8 cellular contexts compared by ENCODE assay signal in the genomic region with DNA sequence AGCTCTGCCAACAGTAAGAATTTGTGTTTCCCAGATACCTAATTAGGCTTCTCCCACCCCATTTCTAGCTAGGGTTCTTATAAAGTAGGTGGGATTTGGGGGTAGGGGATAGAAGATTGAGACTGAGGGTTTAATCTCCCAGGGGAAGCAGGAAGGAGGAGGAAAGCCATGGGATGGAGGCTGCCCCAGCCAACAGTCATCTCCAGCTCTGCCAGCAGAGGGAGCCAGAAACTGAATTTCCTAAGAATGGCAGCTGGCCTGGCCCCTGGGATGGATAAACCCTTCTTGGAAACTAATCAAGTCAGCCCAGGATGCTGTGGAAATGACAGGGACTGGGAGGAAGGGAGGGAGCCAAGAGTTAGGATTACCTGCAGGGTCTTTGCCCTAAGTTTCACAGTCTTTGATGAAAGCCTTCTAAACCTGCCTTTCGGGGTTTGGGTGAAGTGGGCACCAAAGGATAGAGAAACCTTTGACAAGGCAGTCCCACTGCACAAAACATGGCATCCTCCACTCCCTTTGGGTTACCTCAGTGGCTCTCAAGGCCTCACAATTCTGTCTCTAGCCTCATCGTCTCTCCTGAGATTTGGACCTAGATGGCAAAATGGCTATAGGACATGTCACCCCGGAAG.
DNase-seq lines count a peak whose midpoint lies in the region; ATAC-seq and TF ChIP-seq lines count a peak whose summit lies in the region.

No MANE protein-coding gene starts in this region.

- H3K36me3 ChIP-seq in HAP-1 (replicated peaks): no peaks in the 10 kb centered on the region
- no peaks in the 10 kb centered on the region for H3K36me3 ChIP-seq in neutrophil

- H3K4me1 ChIP-seq in HAP-1 (peaks cover 6% of the 10 kb centered on the region), neutrophil (ENCODE audit: control insufficient read depth in 1 of 2, insufficient read depth in 1 of 2, low read depth in 1 of 2, low read length in 1 of 2) (no peaks in the 10 kb centered on the region)

- peak; percentile 47 for TF ChIP-seq CTCF in neutrophil (IDR thresholded peaks at IDR 0.05)

- H3K9me3 ChIP-seq in HAP-1 (no peaks in the 10 kb centered on the region), neutrophil (no peaks in the 10 kb centered on the region)

- DNase-seq in DMS 273 (lab: John Stamatoyannopoulos, UW; ENCODE audit: unreplicated experiment) (peak; percentile 92), HAP-1 (ENCODE audit: low spot score in 2 of 2) (peak; percentile 60 to 85), NCI-H510A treated with DMSO at 0.1 percent for 48 hours (lab: John Stamatoyannopoulos, UW) (peak; percentile 68), fibroblast of gingiva (ENCODE audit: low read depth) (peak; percentile 43)
- DNase-seq in activated T-cell treated with anti-CD3 and anti-CD28 coated beads, Interleukin-2, amount 50 U/mL, for 1 hour: peak; percentile 58

- H3K4me3 ChIP-seq in HAP-1 (no peak overlapping the region), neutrophil (ENCODE audit: low read depth in 1 of 2, low read length in 1 of 2) (no peak overlapping the region)

- ATAC-seq in GM19467 (IDR thresholded peaks at IDR 0.05; ENCODE audit: unreplicated experiment): no peak
- ATAC-seq in HG03571 (IDR thresholded peaks at IDR 0.05; ENCODE audit: unreplicated experiment): no peak

- in situ Hi-C loops in HAP-1 (cut with MboI; ENCODE audit: low sequenced_read_pairs): no loop called here

- no peak overlapping the region for H3K27ac ChIP-seq in neutrophil

- H3K27me3 ChIP-seq in HAP-1 (ENCODE audit: low read depth): no peaks in the 10 kb centered on the region
- H3K27me3 ChIP-seq in neutrophil: no peaks in the 10 kb centered on the region
